Comparison of ENCODE assay signal across 8 cellular contexts in the genomic region with DNA sequence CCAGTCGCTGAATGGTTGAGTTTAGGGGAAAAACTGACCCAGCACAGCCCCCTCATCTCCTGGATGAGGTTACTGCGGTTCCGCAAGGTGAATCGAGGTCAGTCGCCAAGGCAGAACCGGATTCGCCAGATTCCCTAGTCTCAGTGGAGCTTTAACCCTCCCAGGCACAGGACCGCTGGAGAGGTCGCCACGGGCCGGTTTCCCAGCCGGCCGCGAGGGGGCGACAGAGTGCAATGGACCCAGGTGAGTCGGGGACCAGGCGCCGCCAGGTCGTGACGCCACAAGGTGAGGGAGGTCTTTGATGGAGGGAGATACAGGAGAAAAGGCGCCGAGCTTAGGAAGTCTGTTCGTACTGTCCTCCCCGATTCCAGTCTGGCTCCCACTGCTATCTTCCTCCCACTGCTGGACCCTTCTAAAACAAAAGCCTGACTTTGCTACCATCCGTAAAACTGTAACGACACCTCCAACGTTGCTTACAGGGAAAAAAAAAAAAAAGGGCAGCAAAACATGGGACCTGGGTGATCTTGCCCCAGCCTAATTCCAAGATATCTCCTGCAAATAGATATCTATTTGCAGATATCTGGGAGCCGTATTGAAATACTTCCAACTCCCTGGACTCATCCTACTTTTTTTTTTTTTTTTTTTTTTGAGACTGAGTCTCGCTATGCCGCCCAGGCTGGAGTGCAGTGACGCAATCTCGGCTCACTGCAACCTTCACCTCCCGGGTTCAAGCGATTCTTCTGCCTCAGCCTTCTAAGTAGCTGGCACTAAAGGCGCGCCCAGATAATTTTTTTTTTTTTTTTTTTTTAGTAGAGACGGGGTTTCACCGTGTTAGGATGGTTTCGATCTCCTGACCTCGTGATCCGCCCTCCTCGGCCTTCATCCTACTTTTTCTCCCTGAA. TPM values are rescaled to one million over a fixed set of nuclear protein-coding genes. Genes with fewer than 3 reads are reported as not detected.
DNase-seq lines count a peak whose midpoint lies in the region; ATAC-seq and TF ChIP-seq lines count a peak whose summit lies in the region.

No MANE protein-coding gene starts in this region.

- peaks cover 7% of the 10 kb centered on the region; the same call in 1 of the 2 replicates for H3K4me1 ChIP-seq in MM.1S (ENCODE audit: low read length)
- peaks cover 15% of the 10 kb centered on the region for H3K4me1 ChIP-seq in SJSA1 (replicated peaks)
- H3K4me1 ChIP-seq in neuronal stem cell (ENCODE audit: control insufficient read depth in 2 of 2, insufficient read depth in 1 of 2, low read depth in 1 of 2, low read length in 2 of 2) = peaks cover 11 to 14% of the 10 kb centered on the region in 2 donors

- H3K79me1 ChIP-seq in neuronal stem cell (ENCODE audit: low read depth, low read length) = no peaks in the 10 kb centered on the region

- no peaks in the 10 kb centered on the region for H3K9me2 ChIP-seq in MM.1S (replicated peaks; ENCODE audit: insufficient read depth, low read length)

- H3K9ac ChIP-seq in MM.1S (ENCODE audit: low read length) (peak overlapping the region; percentile 52), neuronal stem cell (ENCODE audit: low read depth, low read length, poor library complexity) (no peak overlapping the region)

- H3K18ac ChIP-seq in neuronal stem cell (ENCODE audit: low read length) = no peak overlapping the region

- H3K4me3 ChIP-seq in MM.1S (ENCODE audit: low read length) (peak overlapping the region; percentile 58), SJSA1 (no peak overlapping the region), neuronal stem cell (ENCODE audit: low read length in 2 of 2) (peak overlapping the region; percentile 47 to 86)

- no peak overlapping the region for H2BK120ac ChIP-seq in neuronal stem cell (ENCODE audit: low read depth, low read length)

- H3K27ac ChIP-seq in MM.1S (ENCODE audit: low read length) = peak overlapping the region; percentile 94; the same call in 1 of the 2 replicates
- H3K27ac ChIP-seq in SJSA1 = no peak overlapping the region
- H3K27ac ChIP-seq in neuronal stem cell (replicated peaks; ENCODE audit: low read length) = no peak overlapping the region

- no CpG with 5 or more reads among the region's 42 CpGs for WGBS in neuronal stem cell (ENCODE audit: extremely low coverage in 2 of 2, insufficient read length in 2 of 2, insufficient replicate concordance in 1 of 2), 2 donors

- H2BK15ac ChIP-seq in neuronal stem cell (ENCODE audit: low read length) = no peak overlapping the region

- H3K36me3 ChIP-seq in MM.1S (replicated peaks; ENCODE audit: insufficient read depth, low read length) = no peaks in the 10 kb centered on the region
- H3K36me3 ChIP-seq in SJSA1 = no peaks in the 10 kb centered on the region
- peaks cover 0 to 8% of the 10 kb centered on the region in 2 donors for H3K36me3 ChIP-seq in neuronal stem cell (replicated peaks in 1 of 2; ENCODE audit: control insufficient read depth in 2 of 2, insufficient read depth in 2 of 2, low read length in 2 of 2)

- H4K8ac ChIP-seq in neuronal stem cell (ENCODE audit: low read depth, low read length) = no peak overlapping the region

- no peak for ATAC-seq in HG03135 (IDR thresholded peaks at IDR 0.05; ENCODE audit: unreplicated experiment)

- peak; percentile 100 for TF ChIP-seq CTCF in GM12873 (IDR thresholded peaks at IDR 0.05; ENCODE audit: insufficient read depth, low read depth, low read length, missing control alignments)
- peak; percentile 98 for TF ChIP-seq CTCF in MM.1S (IDR thresholded peaks at IDR 0.05; ENCODE audit: low read length)

- no peak overlapping the region for H2BK12ac ChIP-seq in neuronal stem cell (ENCODE audit: low read length)

- no peak overlapping the region for H3K4ac ChIP-seq in neuronal stem cell (ENCODE audit: low read length)

- H2AK5ac ChIP-seq in neuronal stem cell (ENCODE audit: low read depth, low read length) = no peak overlapping the region

- peaks cover 31% of the 10 kb centered on the region for H3K79me2 ChIP-seq in MM.1S (ENCODE audit: low read length)

- no peak overlapping the region for H2BK5ac ChIP-seq in neuronal stem cell (ENCODE audit: low read length)

- no peak overlapping the region for H4K91ac ChIP-seq in neuronal stem cell (ENCODE audit: low read depth, low read length, poor library complexity)

- H3K9me3 ChIP-seq in MM.1S (replicated peaks; ENCODE audit: insufficient read depth, low read length) (no peaks in the 10 kb centered on the region), SJSA1 (replicated peaks) (no peaks in the 10 kb centered on the region), neuronal stem cell (replicated peaks in 1 of 2; ENCODE audit: control insufficient read depth in 2 of 2, insufficient read depth in 1 of 2, low read depth in 1 of 2, low read length in 2 of 2) (no peaks in the 10 kb centered on the region)

- peak overlapping the region; percentile 38 for H2AFZ ChIP-seq in MM.1S (ENCODE audit: low read length)
- H2AFZ ChIP-seq in neuronal stem cell (ENCODE audit: low read length) = peak overlapping the region; percentile 88

- no peak overlapping the region for H3K23ac ChIP-seq in neuronal stem cell (ENCODE audit: low read depth, low read length, poor library complexity)

- peaks cover 12% of the 10 kb centered on the region for H3K27me3 ChIP-seq in MM.1S (replicated peaks; ENCODE audit: insufficient read depth, low read length)
- peaks cover 9% of the 10 kb centered on the region; the same call in 1 of the 2 replicates for H3K27me3 ChIP-seq in SJSA1 (replicated peaks)
- peaks cover 0 to 7% (median 0%) of the 10 kb centered on the region in 3 experiments for H3K27me3 ChIP-seq in neuronal stem cell (ENCODE audit: control insufficient read depth in 3 of 3, insufficient read depth in 3 of 3, low read depth in 1 of 3, low read length in 3 of 3)

- peak overlapping the region; percentile 94 for H3K4me2 ChIP-seq in MM.1S (ENCODE audit: low read depth, low read length)
- peak overlapping the region; percentile 46 for H3K4me2 ChIP-seq in neuronal stem cell (ENCODE audit: insufficient read depth, low read length, poor library complexity, severe bottlenecking)

- DNase-seq in MM.1S = peak; percentile 89
- peak; percentile 60 to 64 for DNase-seq in SJSA1 (ENCODE audit: low read depth in 1 of 2, low spot score in 2 of 2)
- peak; percentile 72 to 87 (median 84) for DNase-seq in activated naive CD4-positive, alpha-beta T cell (lab: John Stamatoyannopoulos, UW)
- DNase-seq in germinal center (ENCODE audit: low spot score) = peak; percentile 91
- DNase-seq in neuronal stem cell (ENCODE audit: low spot score) = peak; percentile 76
- DNase-seq in stromal cell of bone marrow (ENCODE audit: low read depth) = peak; percentile 26

- H3F3A ChIP-seq in MM.1S (ENCODE audit: insufficient read depth, low read length) = peaks cover 17% of the 10 kb centered on the region

- no peaks in the 10 kb centered on the region for H4K20me1 ChIP-seq in MM.1S (ENCODE audit: insufficient read depth, low read length)

- no peak overlapping the region for H3K14ac ChIP-seq in neuronal stem cell (ENCODE audit: low read length)

RNA-seq across cellular contexts. Expression of gene GGA1, which starts 1.4 kb away (rescaled TPM):
- total RNA-seq in SJSA1 (2014; rRNA removed; shearing (Covaris generic)) = 22.6 and 34.9 TPM in 2 replicates
- 32.1 TPM for polyA plus RNA-seq in neuronal stem cell (2013, experiment 1 of 2)
- 31.4 TPM for polyA plus RNA-seq in neuronal stem cell (2013, experiment 2 of 2)

RNA-seq across cellular contexts. Expression of gene LGALS2, which starts 27.4 kb away (rescaled TPM):
- not detected in 2 replicates for total RNA-seq in SJSA1 (2014; rRNA removed; shearing (Covaris generic))
- not detected for polyA plus RNA-seq in neuronal stem cell (2013, experiment 1 of 2)
- not detected for polyA plus RNA-seq in neuronal stem cell (2013, experiment 2 of 2)

RNA-seq across cellular contexts. Expression of gene SH3BP1, which starts 32.2 kb away (rescaled TPM):
- total RNA-seq in SJSA1 (2014; rRNA removed; shearing (Covaris generic)) = 8.2 and 13.6 TPM in 2 replicates
- polyA plus RNA-seq in neuronal stem cell (2013, experiment 1 of 2) = 14.6 TPM
- 14.3 TPM for polyA plus RNA-seq in neuronal stem cell (2013, experiment 2 of 2)

RNA-seq across cellular contexts. Expression of gene CDC42EP1, which starts 47.0 kb away (rescaled TPM):
- total RNA-seq in SJSA1 (2014; rRNA removed; shearing (Covaris generic)) = 21.5 and 22.3 TPM in 2 replicates
- polyA plus RNA-seq in neuronal stem cell (2013, experiment 1 of 2) = 16.9 TPM
- polyA plus RNA-seq in neuronal stem cell (2013, experiment 2 of 2) = 16.2 TPM

RNA-seq across cellular contexts. Expression of gene PDXP, which starts 51.3 kb away (rescaled TPM):
- 47.1 and 47.7 TPM in 2 replicates for total RNA-seq in SJSA1 (2014; rRNA removed; shearing (Covaris generic))
- 46.4 TPM for polyA plus RNA-seq in neuronal stem cell (2013, experiment 1 of 2)
- polyA plus RNA-seq in neuronal stem cell (2013, experiment 2 of 2) = 44.0 TPM

Comparison
In these comparisons a context has a peak if more than half of its experiments do, and no peak if none do; other contexts are left out.
1. DNase-seq: peak in every context shown above with its lines; median percentile 91 in germinal center; 89 in MM.1S; 84 in activated naive CD4-positive, alpha-beta T cell; 76 in neuronal stem cell; 62 in SJSA1; 26 in stromal cell of bone marrow.